In genomic region chr6:53493635-53494025, GRCh38 we compare ENCODE assay signal across 1 cellular context.
TF ChIP-seq lines count a peak whose summit lies in the region.

No MANE protein-coding gene starts in this region.

TF ChIP-seq in HCT116, 20 proteins besides CTCF, POLR2A, EP300 and RAD21 (continued from another document):
- TF ChIP-seq ZBTB33 (IDR thresholded peaks at IDR 0.05; ENCODE audit: extremely low read depth, insufficient replicate concordance, low read length): no peak
- TF ChIP-seq CBX3 (IDR thresholded peaks at IDR 0.05; ENCODE audit: low read depth): no peak
- TF ChIP-seq SP1 (IDR thresholded peaks at IDR 0.05; ENCODE audit: low read depth): no peak
- TF ChIP-seq ZFX (IDR thresholded peaks at IDR 0.05): no peak
- TF ChIP-seq POLR2AphosphoS5 (IDR thresholded peaks at IDR 0.05; ENCODE audit: low read depth, low read length): no peak
TF ChIP-seq in HCT116: peak in this region for 0.
